In genomic region chr11:124873980-124874379, GRCh38 we compare ENCODE assay signal across 24 cellular contexts. TPM values are rescaled to one million over a fixed set of nuclear protein-coding genes. Genes with fewer than 3 reads are reported as not detected.
DNase-seq lines count a peak whose midpoint lies in the region; ATAC-seq, FAIRE-seq and TF ChIP-seq lines count a peak whose summit lies in the region.
"Had no signal": no experiment of that assay in that cellular context is flagged by ENCODE, and none has a peak within 500 bp of the region (broad histone marks: within the 10 kb centered on the region; RNA-seq: fewer than 3 reads in every experiment).

No MANE protein-coding gene starts in this region.

- no peak for TF ChIP-seq RAD21 in H1 (IDR thresholded peaks at IDR 0.05 in 1 of 2, conservative IDR thresholded peaks at IDR 0.05 in 1 of 2; ENCODE audit: low read depth in 2 of 2, low read length in 2 of 2)

- H2BK120ac ChIP-seq in H1 (replicated peaks; ENCODE audit: low read depth, low read length) = no peak overlapping the region

- H3K4me1 ChIP-seq in H1 (replicated peaks in 1 of 4; ENCODE audit: control insufficient read depth in 3 of 4, insufficient read depth in 4 of 4, low read length in 3 of 4) = peaks cover 0 to 12% (median 9%) of the 10 kb centered on the region in 4 experiments; a peak in 5 of 7 replicates

- H3K14ac ChIP-seq in H1 (ENCODE audit: insufficient read length) = no peak overlapping the region

- ATAC-seq in sciatic nerve (no peak), HG02852 (IDR thresholded peaks at IDR 0.05; ENCODE audit: unreplicated experiment) (no peak)
- ATAC-seq: Panc1, SK-N-SH treated with all-trans-retinoic acid at 6 μM for 48 hours, T-cell had no signal

- peaks cover 2 to 4% of the 10 kb centered on the region in 2 experiments for H4K20me1 ChIP-seq in H1 (replicated peaks in 1 of 2; ENCODE audit: control insufficient read depth in 1 of 2, insufficient read depth in 2 of 2, low read length in 2 of 2)
- H4K20me1 ChIP-seq: BLaER1 had no signal

- CTCF ChIA-PET in H1 (lab: Charles Lee; ENCODE audit: partially characterized antibody) = interaction anchor here (1.6 to 3.0 kb wide), 2 partner anchors 8 to 14 kb away, joined by 3 to 15 read pairs; no protein-coding TSS in a partner anchor

- no peak overlapping the region for H2AFZ ChIP-seq in H1 (ENCODE audit: low read length)

- FAIRE-seq in H1 (lab: Jason Lieb, UNC) = no peak
- FAIRE-seq: GM19239, H54 had no signal

- H3K4me2 ChIP-seq in H1 (ENCODE audit: insufficient read depth in 1 of 2, low read depth in 2 of 2, low read length in 2 of 2) = no peak overlapping the region
- H3K4me2 ChIP-seq: BLaER1 had no signal

- no peaks in the 10 kb centered on the region for H3K79me2 ChIP-seq in H1 (ENCODE audit: control insufficient read depth in 1 of 2, insufficient read depth in 2 of 2, low read length in 2 of 2)

- 86% methylated on average over 9 of the region's 9 CpGs; no CpG with 5 or more reads in 1 of the 2 experiments for WGBS in H1 (ENCODE audit: extremely low coverage in 1 of 2, insufficient coverage in 1 of 2, insufficient read length in 1 of 2, insufficient replicate concordance in 2 of 2, low coverage in 1 of 2, low lambda C conversion rate in 2 of 2, missing lambda C conversion rate in 1 of 2), 2 experiments

- H3K27ac ChIP-seq in H1 (ENCODE audit: low read depth, low read length) = no peak overlapping the region
- H3K27ac ChIP-seq: BLaER1 had no signal

- H3K4ac ChIP-seq in H1 (replicated peaks; ENCODE audit: insufficient read length, low read depth, low read length) = no peak overlapping the region

- H2BK20ac ChIP-seq in H1 (ENCODE audit: low read length) = no peak overlapping the region

- H3K27me3 Mint-ChIP-seq in nephron progenitor cell (ENCODE audit: low read depth, poor library complexity) = peaks cover 78% of the 10 kb centered on the region

- H3K23me2 ChIP-seq in H1 (ENCODE audit: low read depth, low read length) = peaks cover 8% of the 10 kb centered on the region; the same call in 1 of the 2 replicates

- H4K91ac ChIP-seq in H1 (replicated peaks; ENCODE audit: insufficient read length, low read length) = no peak overlapping the region

- H3K18ac ChIP-seq in H1 (ENCODE audit: extremely low read depth, low read length) = no peak overlapping the region

- peaks cover 76% of the 10 kb centered on the region for H3K27me3 ChIP-seq in H7 (ENCODE audit: control insufficient read depth, insufficient read depth, low read length)
- peaks cover 25 to 70% (median 61%) of the 10 kb centered on the region in 4 experiments for H3K27me3 ChIP-seq in H1 (replicated peaks in 1 of 4; ENCODE audit: control insufficient read depth in 3 of 4, extremely low read depth in 1 of 4, insufficient read depth in 3 of 4, low read length in 3 of 4)

- no peak overlapping the region for H3K27ac Mint-ChIP-seq in nephron progenitor cell
- H3K27ac Mint-ChIP-seq: CD4-positive, alpha-beta memory T cell; T-cell had no signal

- no peak overlapping the region for H3K56ac ChIP-seq in H1 (replicated peaks; ENCODE audit: insufficient read length, low read depth, low read length)

- H3K9ac ChIP-seq in H1 (replicated peaks in 1 of 4; ENCODE audit: extremely low read depth in 1 of 4, low read depth in 3 of 4, low read length in 3 of 4) = no peak overlapping the region
- H3K9ac ChIP-seq: BLaER1 had no signal

- H3K23ac ChIP-seq in H1 (ENCODE audit: insufficient read length) = no peak overlapping the region

- TF ChIP-seq CTCF in H1 (IDR thresholded peaks at IDR 0.05; ENCODE audit: control extremely low read depth in 1 of 3, insufficient read depth in 1 of 3, low read depth in 1 of 3, low read length in 3 of 3) (no peak), nephron progenitor cell (IDR thresholded peaks at IDR 0.05) (no peak)

- TF ChIP-seq EP300 in H1 (IDR thresholded peaks at IDR 0.05; ENCODE audit: borderline replicate concordance in 1 of 2, low read depth in 2 of 2, low read length in 2 of 2) = no peak

- no peak overlapping the region for H2BK15ac ChIP-seq in H1 (ENCODE audit: low read length)

- no peak overlapping the region for H3K4me3 Mint-ChIP-seq in nephron progenitor cell

- H2BK12ac ChIP-seq in H1 (ENCODE audit: low read depth, low read length) = 0 out of 2 replicates have a peak overlapping the region, but pooled peaks have one; percentile 17

- H3K9me3 ChIP-seq in H1 (ENCODE audit: insufficient read depth in 2 of 2, low read depth in 1 of 2, low read length in 1 of 2) = no peaks in the 10 kb centered on the region
- H3K9me3 ChIP-seq: BLaER1 had no signal

- H3K36me3 ChIP-seq in H7 (replicated peaks; ENCODE audit: control insufficient read depth, insufficient read depth, low read length) (no peaks in the 10 kb centered on the region), H1 (ENCODE audit: control insufficient read depth in 2 of 4, insufficient read depth in 4 of 4, low read length in 3 of 4) (no peaks in the 10 kb centered on the region)
- H3K36me3 ChIP-seq: BLaER1 had no signal

- H3K36me3 Mint-ChIP-seq in nephron progenitor cell (ENCODE audit: low read depth) = no peaks in the 10 kb centered on the region
- H3K36me3 Mint-ChIP-seq: CD4-positive, alpha-beta memory T cell; T-cell had no signal

- H2AK5ac ChIP-seq in H1 (ENCODE audit: low read depth, low read length) = no peak overlapping the region

- no peak overlapping the region for H2BK5ac ChIP-seq in H1 (ENCODE audit: low read depth, low read length)

- no peak overlapping the region for H4K8ac ChIP-seq in H1 (ENCODE audit: extremely low read depth, insufficient read depth, low read length)

- intact Hi-C loops in sciatic nerve (cut with DNase I) = no loop called here

- no peaks in the 10 kb centered on the region for H3K9me3 Mint-ChIP-seq in nephron progenitor cell
- H3K9me3 Mint-ChIP-seq: CD4-positive, alpha-beta memory T cell; T-cell had no signal

- TF ChIP-seq POLR2A in H1 (IDR thresholded peaks at IDR 0.05; ENCODE audit: control extremely low read depth in 1 of 2, low read depth in 2 of 2, low read length in 2 of 2) = no peak

- H4K5ac ChIP-seq in H1 (ENCODE audit: insufficient read length, low read depth, low read length) = no peak overlapping the region

- no peak overlapping the region for H3K4me3 ChIP-seq in H7 (ENCODE audit: insufficient read depth, low read depth, low read length)
- no peak overlapping the region for H3K4me3 ChIP-seq in H1 (ENCODE audit: extremely low read depth in 1 of 4, insufficient read depth in 2 of 4, low read depth in 3 of 4, low read length in 4 of 4)
- H3K4me3 ChIP-seq: BLaER1 had no signal

- POLR2A ChIA-PET in H1 (lab: Charles Lee; ENCODE audit: partially characterized antibody) = no interaction called here

- peak; percentile 55 for DNase-seq in activated effector memory CD4-positive, alpha-beta T cell treated with anti-CD3 and anti-CD28 coated beads, Interleukin-2, amount 50 U/mL, for 16 hours
- DNase-seq in activated effector memory CD4-positive, alpha-beta T cell treated with Interleukin-2 at 50 U/mL for 16 hours = no peak
- DNase-seq in H7 (peak; percentile 5), H1 (ENCODE audit: low read depth in 1 of 2, low spot score in 2 of 2) (no peak), sciatic nerve (ENCODE audit: low spot score) (peak; percentile 50), NCI-H187 treated with DMSO at 0.1 percent for 48 hours (lab: John Stamatoyannopoulos, UW) (no peak), nephron progenitor cell (no peak)
- DNase-seq: CD4-positive, alpha-beta memory T cell; Kasumi-1; NCI-H1048; NCI-H1417 treated with DMSO at 0.1 percent for 48 hours; NCI-H2081; NCI-H446 treated with DMSO at 0.1 percent for 48 hours; NCI-H526 treated with DMSO at 0.1 percent for 48 hours; NK-92 treated with Interleukin-12 subunit alpha and Interleukin-12 subunit beta, amount 100 ng/mL, for 24 hours; SIG-M5 had no signal

- H3K4me1 Mint-ChIP-seq in nephron progenitor cell = peaks cover 23% of the 10 kb centered on the region

- no peaks in the 10 kb centered on the region for H3K79me1 ChIP-seq in H1 (ENCODE audit: low read depth, low read length)

TF ChIP-seq in H1, 55 proteins besides CTCF, POLR2A, EP300 and RAD21 (continues in another document):
- TF ChIP-seq POLR2AphosphoS5 (IDR thresholded peaks at IDR 0.05; ENCODE audit: low read depth, low read length) (no peak), RBBP5 (IDR thresholded peaks at IDR 0.05; ENCODE audit: borderline replicate concordance, low read depth, low read length) (no peak)

RNA-seq across cellular contexts. Expression of gene ROBO3, which starts 8.7 kb away (rescaled TPM):
- total RNA-seq in H7 (2014; rRNA removed; shearing (Covaris generic)) = 26.1 and 31.0 TPM in 2 replicates
- total RNA-seq in H1 (2021; fragmentation: NEBNext Ultra II Directional; extraction: Animal tissue kit (Norgen Biotek cat#: 25700)) = 7.8 and 12.1 TPM in 2 replicates
- polyA plus RNA-seq in H1 (2011; rRNA removed) = 24.6 and 42.1 TPM in 2 replicates
- polyA plus RNA-seq in H1 (2011; cell fraction: cytosol; rRNA removed) = 29.6 TPM
- 136 TPM for polyA plus RNA-seq in H1 (2011; cell fraction: nucleus; rRNA removed)
- polyA plus RNA-seq in H1 (2012, experiment 1 of 2) = 11.8 to 25.7 TPM (median 17.2 TPM) in 4 replicates
- 11.5 TPM for polyA plus RNA-seq in H1 (2012, experiment 2 of 2)
- polyA plus RNA-seq in H1 (2013, experiment 1 of 2) = 20.1 TPM
- polyA plus RNA-seq in H1 (2013, experiment 2 of 2) = 18.8 TPM
- 6.2 and 7.0 TPM in 2 replicates for polyA minus RNA-seq in H1 (2011; rRNA and poly(A)+ RNA removed)
- 4.0 TPM for polyA minus RNA-seq in H1 (2011; cell fraction: cytosol; rRNA and poly(A)+ RNA removed)
- 15.6 TPM for polyA minus RNA-seq in H1 (2011; cell fraction: nucleus; rRNA and poly(A)+ RNA removed)
- 36.6 TPM for total RNA-seq in sciatic nerve

RNA-seq across cellular contexts. Expression of gene ROBO4, which starts 23.7 kb away (rescaled TPM):
- not detected in 2 replicates for total RNA-seq in H7 (2014; rRNA removed; shearing (Covaris generic))
- not detected in 2 replicates for total RNA-seq in H1 (2021; fragmentation: NEBNext Ultra II Directional; extraction: Animal tissue kit (Norgen Biotek cat#: 25700))
- 0.03 TPM in 1 of 2 replicates, not detected in the other for polyA plus RNA-seq in H1 (2011; rRNA removed)
- polyA plus RNA-seq in H1 (2011; cell fraction: cytosol; rRNA removed) = not detected
- not detected for polyA plus RNA-seq in H1 (2011; cell fraction: nucleus; rRNA removed)
- polyA plus RNA-seq in H1 (2012, experiment 1 of 2) = 0.06 TPM in 1 of 4 replicates, not detected in the others
- polyA plus RNA-seq in H1 (2012, experiment 2 of 2) = 0.07 TPM
- polyA plus RNA-seq in H1 (2013, experiment 1 of 2) = not detected
- not detected for polyA plus RNA-seq in H1 (2013, experiment 2 of 2)
- not detected in 2 replicates for polyA minus RNA-seq in H1 (2011; rRNA and poly(A)+ RNA removed)
- polyA minus RNA-seq in H1 (2011; cell fraction: cytosol; rRNA and poly(A)+ RNA removed) = not detected
- not detected for polyA minus RNA-seq in H1 (2011; cell fraction: nucleus; rRNA and poly(A)+ RNA removed)
- total RNA-seq in sciatic nerve = 34.4 TPM
- total RNA-seq: CD4-positive, alpha-beta memory T cell had no signal
- polyA plus RNA-seq: CD4-positive, alpha-beta memory T cell had no signal

RNA-seq across cellular contexts. Expression of gene HEPN1, which starts 45.1 kb away (rescaled TPM):
- total RNA-seq in H7 (2014; rRNA removed; shearing (Covaris generic)) = not detected in 2 replicates
- not detected in 2 replicates for total RNA-seq in H1 (2021; fragmentation: NEBNext Ultra II Directional; extraction: Animal tissue kit (Norgen Biotek cat#: 25700))
- not detected in 2 replicates for polyA plus RNA-seq in H1 (2011; rRNA removed)
- polyA plus RNA-seq in H1 (2011; cell fraction: cytosol; rRNA removed) = not detected
- polyA plus RNA-seq in H1 (2011; cell fraction: nucleus; rRNA removed) = 0.07 TPM
- not detected in 4 replicates for polyA plus RNA-seq in H1 (2012, experiment 1 of 2)
- polyA plus RNA-seq in H1 (2012, experiment 2 of 2) = not detected
- not detected for polyA plus RNA-seq in H1 (2013, experiment 1 of 2)
- not detected for polyA plus RNA-seq in H1 (2013, experiment 2 of 2)
- polyA minus RNA-seq in H1 (2011; rRNA and poly(A)+ RNA removed) = 0.16 TPM in 1 of 2 replicates, not detected in the other
- polyA minus RNA-seq in H1 (2011; cell fraction: cytosol; rRNA and poly(A)+ RNA removed) = not detected
- not detected for polyA minus RNA-seq in H1 (2011; cell fraction: nucleus; rRNA and poly(A)+ RNA removed)
- total RNA-seq in sciatic nerve = not detected
- total RNA-seq: CD4-positive, alpha-beta memory T cell; MCF 10A; T-cell had no signal
- polyA plus RNA-seq: CD4-positive, alpha-beta memory T cell had no signal

Comparison
In these comparisons a context has a peak if more than half of its experiments do, and no peak if none do; other contexts are left out.
1. DNase-seq: peak in activated effector memory CD4-positive, alpha-beta T cell treated with anti-CD3 and anti-CD28 coated beads, Interleukin-2, amount 50 U/mL, for 16 hours (single experiment), H7 (single experiment) and sciatic nerve (single experiment); none in activated effector memory CD4-positive, alpha-beta T cell treated with Interleukin-2 at 50 U/mL for 16 hours (single experiment), H1 (0 of 2), NCI-H187 treated with DMSO at 0.1 percent for 48 hours (single experiment) and nephron progenitor cell (single experiment).
2. RNA of gene ROBO4, which starts 23.7 kb away (total RNA-seq): 34.4 TPM in sciatic nerve (single experiment); not detected in H7 and not detected in H1; every median in the first group is over 10 times any median in the second.